In the genomic region with DNA sequence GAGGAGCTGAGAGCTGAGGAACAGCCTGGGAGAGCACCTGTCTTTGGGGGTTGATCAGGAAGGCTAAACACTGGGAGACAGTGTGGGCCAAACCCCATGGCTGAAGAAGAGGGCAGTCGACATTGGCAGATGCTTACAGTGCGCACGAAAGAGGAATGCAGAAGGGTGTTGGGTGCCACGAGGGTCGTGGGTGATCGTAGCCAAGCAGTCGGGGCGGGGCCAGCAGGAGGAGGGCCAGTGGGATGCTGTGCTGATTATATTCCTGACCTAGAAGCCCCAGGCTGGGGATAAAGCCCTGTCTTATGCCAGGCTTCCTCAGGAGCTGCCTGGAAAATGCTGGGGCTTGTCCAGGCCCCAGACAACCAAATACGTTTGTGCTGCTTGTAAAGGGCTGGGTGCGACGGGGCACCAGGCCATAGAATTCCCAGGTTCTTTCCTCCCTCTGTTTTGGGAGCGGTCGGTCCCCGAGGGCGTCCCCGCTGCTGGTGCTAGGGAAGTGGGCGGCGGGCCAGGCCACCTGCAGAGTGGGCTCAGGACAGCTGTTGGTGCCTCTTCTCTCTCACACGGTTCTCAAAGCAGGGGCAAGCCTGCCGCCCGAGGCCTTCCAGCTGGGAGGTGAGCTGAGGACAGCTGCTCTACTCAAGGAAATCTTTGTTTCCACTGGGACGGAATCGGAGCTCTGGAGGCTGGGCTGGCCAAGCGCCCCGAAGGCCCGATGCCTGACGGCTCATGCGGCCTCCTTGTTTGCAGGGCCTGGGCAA, we compare ENCODE assay signal across 11 cellular contexts. TPM values are rescaled to one million over a fixed set of nuclear protein-coding genes. Genes with fewer than 3 reads are reported as not detected.
A peak's percentile ranks its signal among the peaks of the same experiment; 100 is the strongest.
DNase-seq lines count a peak whose midpoint lies in the region; ATAC-seq and TF ChIP-seq lines count a peak whose summit lies in the region.
"Had no signal": no experiment of that assay in that cellular context is flagged by ENCODE, and none has a peak within 500 bp of the region (broad histone marks: within the 10 kb centered on the region; RNA-seq: fewer than 3 reads in every experiment).

No MANE protein-coding gene starts in this region.

- no peaks in the 10 kb centered on the region for H3K79me2 ChIP-seq in mammary epithelial cell (ENCODE audit: insufficient read depth, low read length)

- peaks cover 4% of the 10 kb centered on the region for H3K4me1 Mint-ChIP-seq in type B pancreatic cell (ENCODE audit: unreplicated experiment)

- H3K4me3 ChIP-seq in mammary epithelial cell (replicated peaks in 1 of 3; ENCODE audit: insufficient read depth in 1 of 3, low read depth in 2 of 3, low read length in 3 of 3) (no peak overlapping the region), left lung (no peak overlapping the region), subcutaneous abdominal adipose tissue (ENCODE audit: low read depth in 1 of 5, low read length in 5 of 5) (no peak overlapping the region)
- H3K4me3 ChIP-seq: HAP-1 had no signal

- peaks cover 47% of the 10 kb centered on the region for H3K4me1 ChIP-seq in mammary epithelial cell (ENCODE audit: insufficient read depth, low read length)
- peaks cover 6 to 26% of the 10 kb centered on the region in 2 donors for H3K4me1 ChIP-seq in left lung
- H3K4me1 ChIP-seq in subcutaneous abdominal adipose tissue (ENCODE audit: control insufficient read depth in 5 of 5, insufficient read depth in 5 of 5, low read length in 5 of 5): peaks cover 17 to 58% (median 52%) of the 10 kb centered on the region in 5 donors
- H3K4me1 ChIP-seq: HAP-1 had no signal

- H3K36me3 Mint-ChIP-seq in type B pancreatic cell: no peaks in the 10 kb centered on the region

- peak; percentile 69 for DNase-seq in NCI-H146 treated with DMSO at 0.1 percent for 48 hours (lab: John Stamatoyannopoulos, UW; ENCODE audit: unreplicated experiment)
- DNase-seq in mammary epithelial cell: peak; percentile 66
- peak in 1 of 2 donors; percentile 71 for DNase-seq in left lung
- DNase-seq in NK-92 treated with Interleukin-12 subunit alpha and Interleukin-12 subunit beta, amount 100 ng/mL, for 24 hours (lab: John Stamatoyannopoulos, UW): no peak
- no peak for DNase-seq in type B pancreatic cell (ENCODE audit: extremely low spot score, unreplicated experiment)
- DNase-seq: effector CD4-positive, alpha-beta T cell had no signal

- no peak overlapping the region for H3K27ac Mint-ChIP-seq in type B pancreatic cell

- BruUV-seq in mammary epithelial cell (replicated peaks; lab: Mats Ljungman, UMichigan): no TSS peak

- H3K9me3 ChIP-seq in mammary epithelial cell (replicated peaks; ENCODE audit: insufficient read depth, low read length) (no peaks in the 10 kb centered on the region), left lung (no peaks in the 10 kb centered on the region), subcutaneous abdominal adipose tissue (ENCODE audit: control insufficient read depth in 5 of 5, low read length in 5 of 5) (no peaks in the 10 kb centered on the region)
- H3K9me3 ChIP-seq: HAP-1 had no signal

- TF ChIP-seq CTCF in mammary epithelial cell (conservative IDR thresholded peaks at IDR 0.05 in 1 of 2, IDR thresholded peaks at IDR 0.05 in 1 of 2; ENCODE audit: extremely low read depth in 1 of 2, insufficient read depth in 1 of 2, low read depth in 1 of 2, low read length in 2 of 2) (no peak), left lung (IDR thresholded peaks at IDR 0.05) (no peak), type B pancreatic cell (conservative IDR thresholded peaks at IDR 0.05) (no peak)

- peaks cover 10% of the 10 kb centered on the region for H3K27me3 Mint-ChIP-seq in type B pancreatic cell

- peak overlapping the region; percentile 56 for H3K4me2 ChIP-seq in mammary epithelial cell (ENCODE audit: insufficient read depth, low read depth, low read length)

- H3K27ac ChIP-seq in mammary epithelial cell (ENCODE audit: insufficient read depth, low read depth, low read length) (peak overlapping the region; percentile 52), left lung (no peak overlapping the region), subcutaneous abdominal adipose tissue (ENCODE audit: low read depth, low read length) (peak overlapping the region; percentile 75)

- H3K27me3 ChIP-seq in mammary epithelial cell (ENCODE audit: insufficient read depth, low read length) (no peaks in the 10 kb centered on the region), left lung (peaks cover 0 to 19% of the 10 kb centered on the region in 2 donors), subcutaneous abdominal adipose tissue (ENCODE audit: control insufficient read depth in 5 of 5, insufficient read depth in 4 of 5, low read length in 5 of 5) (no peaks in the 10 kb centered on the region)

- intact Hi-C loops in mammary epithelial cell (cut with micrococcal nuclease): no loop called here
- intact Hi-C loops in left lung (cut with DNase I): no loop called here

- CTCF ChIA-PET in mammary epithelial cell (lab: Charles Lee; ENCODE audit: low non-redundant PET): no interaction called here

- no peaks in the 10 kb centered on the region for H3K36me3 ChIP-seq in mammary epithelial cell (ENCODE audit: insufficient read depth, low read length)
- H3K36me3 ChIP-seq in left lung: no peaks in the 10 kb centered on the region
- H3K36me3 ChIP-seq in subcutaneous abdominal adipose tissue (ENCODE audit: control insufficient read depth in 5 of 5, insufficient read depth in 5 of 5, low read length in 5 of 5): no peaks in the 10 kb centered on the region
- H3K36me3 ChIP-seq: HAP-1 had no signal

- WGBS in mammary epithelial cell (ENCODE audit: low coverage, missing lambda C conversion rate): 3% methylated on average over 26 of the region's 28 CpGs

- peak; percentile 9 for ATAC-seq in left lung
- no peak for ATAC-seq in GM21526 (IDR thresholded peaks at IDR 0.05; ENCODE audit: low FRiP score, unreplicated experiment)
- ATAC-seq in HG02763 (IDR thresholded peaks at IDR 0.05; ENCODE audit: unreplicated experiment): no peak

- H2AFZ ChIP-seq in mammary epithelial cell (ENCODE audit: low read depth, low read length): peak overlapping the region; percentile 82

- no peak overlapping the region for H3K9ac ChIP-seq in mammary epithelial cell (ENCODE audit: insufficient read depth, low read length)
- peak overlapping the region in 4 of 5 donors; percentile 5 to 44 (median 38) for H3K9ac ChIP-seq in subcutaneous abdominal adipose tissue (ENCODE audit: low read length in 5 of 5)

- no peaks in the 10 kb centered on the region for H4K20me1 ChIP-seq in mammary epithelial cell (ENCODE audit: insufficient read depth, low read length)

- H3K9me3 Mint-ChIP-seq in type B pancreatic cell: no peaks in the 10 kb centered on the region
- H3K9me3 Mint-ChIP-seq: IgD-negative memory B cell had no signal

- no peak overlapping the region for H3K4me3 Mint-ChIP-seq in type B pancreatic cell
- H3K4me3 Mint-ChIP-seq: IgD-negative memory B cell had no signal

- in situ Hi-C loops in mammary epithelial cell (cut with MboI; ENCODE audit: low sequenced_read_pairs in 2 of 2): no loop called here

- dilution Hi-C loops in mammary epithelial cell (cut with HindIII; ENCODE audit: low sequenced_read_pairs): no loop called here

RNA-seq across cellular contexts. Expression of gene C1QTNF1, which starts 10.0 kb away (rescaled TPM):
- total RNA-seq in mammary epithelial cell: 10 to 100 TPM; 13.2 to 22.0 TPM
- polyA plus RNA-seq in mammary epithelial cell: 10.4 TPM
- 10.4 TPM for polyA minus RNA-seq in mammary epithelial cell
- 10 to 100 TPM; 14.9 to 31.4 TPM for total RNA-seq in left lung
- 8.7 and 9.4 TPM in 2 replicates for total RNA-seq in type B pancreatic cell (ENCODE audit: low replicate concordance)
- polyA plus RNA-seq: IgD-negative memory B cell had no signal

RNA-seq across cellular contexts. Expression of gene CANT1, which starts 24.4 kb away (rescaled TPM):
- total RNA-seq in mammary epithelial cell (10 to 100 TPM; 54.5 to 86.5 TPM), left lung (10 to 100 TPM; 57.2 to 69.0 TPM), type B pancreatic cell (ENCODE audit: low replicate concordance) (75.1 and 105 TPM in 2 replicates)
- polyA plus RNA-seq in mammary epithelial cell: 61.6 TPM
- polyA minus RNA-seq in mammary epithelial cell: 59.7 TPM

RNA-seq across cellular contexts. Expression of gene ENGASE, which starts 40.7 kb away (rescaled TPM):
- total RNA-seq in mammary epithelial cell: 10 to 100 TPM; 11.8 to 24.2 TPM
- 4.0 TPM for polyA plus RNA-seq in mammary epithelial cell
- 4.9 TPM for polyA minus RNA-seq in mammary epithelial cell
- 10 to 100 TPM; 46.9 to 50.2 TPM for total RNA-seq in left lung
- 45.0 and 72.6 TPM in 2 replicates for total RNA-seq in type B pancreatic cell (ENCODE audit: low replicate concordance)

RNA-seq across cellular contexts. Expression of gene LGALS3BP, which starts 54.2 kb away (rescaled TPM):
- total RNA-seq in mammary epithelial cell (100 to 1,000 TPM; 173 to 221 TPM), left lung (100 to 1,000 TPM; 379 to 688 TPM), type B pancreatic cell (ENCODE audit: low replicate concordance) (154 and 202 TPM in 2 replicates)
- 109 TPM for polyA plus RNA-seq in mammary epithelial cell
- 167 TPM for polyA minus RNA-seq in mammary epithelial cell

Comparison
In these comparisons a context has a peak if more than half of its experiments do, and no peak if none do; other contexts are left out.
1. DNase-seq: peak in NCI-H146 treated with DMSO at 0.1 percent for 48 hours (single experiment) and mammary epithelial cell (single experiment); none in NK-92 treated with Interleukin-12 subunit alpha and Interleukin-12 subunit beta, amount 100 ng/mL, for 24 hours (single experiment) and type B pancreatic cell (single experiment).
2. H3K27ac ChIP-seq: peak in mammary epithelial cell (single experiment) and subcutaneous abdominal adipose tissue (single experiment); none in left lung (0 of 2).